ENCODE assay signal across 8 cellular contexts in genomic region chrX:19682712-19683331, GRCh38.
DNase-seq lines count a peak whose midpoint lies in the region; ATAC-seq and TF ChIP-seq lines count a peak whose summit lies in the region.

No MANE protein-coding gene starts in this region.

- TF ChIP-seq EP300 in ovary (IDR thresholded peaks at IDR 0.05) (no peak), tibial nerve (IDR thresholded peaks at IDR 0.05) (peak in 1 of 2 donors; percentile 47)

- H3K27ac ChIP-seq in ovary, result no peak overlapping the region
- peak overlapping the region; percentile 3 to 82 (median 65) for H3K27ac ChIP-seq in tibial nerve

- H3K36me3 ChIP-seq in ovary (no peaks in the 10 kb centered on the region), tibial nerve (no peaks in the 10 kb centered on the region)

- H3K9me3 ChIP-seq in ovary (no peaks in the 10 kb centered on the region), tibial nerve (no peaks in the 10 kb centered on the region)

- no peak for TF ChIP-seq CTCF in GM12865 (IDR thresholded peaks at IDR 0.05; ENCODE audit: insufficient read depth, low read depth, low read length, missing control alignments)
- no peak for TF ChIP-seq CTCF in fibroblast of the aortic adventitia (IDR thresholded peaks at IDR 0.05; ENCODE audit: insufficient read depth, low read length)
- no peak for TF ChIP-seq CTCF in ovary (IDR thresholded peaks at IDR 0.05)
- no peak for TF ChIP-seq CTCF in tibial nerve (IDR thresholded peaks at IDR 0.05)

- intact Hi-C loops in ovary (cut with DNase I), result no loop called here

- H3K4me3 ChIP-seq in GM12865 (ENCODE audit: low read depth, low read length) (no peak overlapping the region), fibroblast of the aortic adventitia (ENCODE audit: low read depth, low read length) (no peak overlapping the region), ovary (no peak overlapping the region), tibial nerve (no peak overlapping the region)

- H3K4me1 ChIP-seq in ovary (ENCODE audit: insufficient read depth), result no peaks in the 10 kb centered on the region
- peaks cover 0 to 37% (median 6%) of the 10 kb centered on the region in 4 donors for H3K4me1 ChIP-seq in tibial nerve

- WGBS in ovary, 3 donors, result 29 to 43% (median 36%) methylated on average over 11 of the region's 11 CpGs
- 19 to 52% methylated on average over 11 of the region's 11 CpGs for WGBS in tibial nerve, 2 donors

- H3K27me3 ChIP-seq in ovary, result no peaks in the 10 kb centered on the region
- H3K27me3 ChIP-seq in tibial nerve, result no peaks in the 10 kb centered on the region

- no peak for TF ChIP-seq POLR2A in ovary (IDR thresholded peaks at IDR 0.05)
- no peak for TF ChIP-seq POLR2A in tibial nerve (IDR thresholded peaks at IDR 0.05)

- ATAC-seq in HG02623 (IDR thresholded peaks at IDR 0.05; ENCODE audit: unreplicated experiment), result peak; percentile 83

- DNase-seq in GM12865 (ENCODE audit: low read depth), result peak; percentile 66
- DNase-seq in NCI-H510A treated with DMSO at 0.1 percent for 48 hours (lab: John Stamatoyannopoulos, UW), result peak; percentile 23
- peak; percentile 57 for DNase-seq in activated T-helper 1 cell treated with Interleukin-2 at 50 U/mL for 16 hours (ENCODE audit: low read depth)
- peak; percentile 87 for DNase-seq in fibroblast of the aortic adventitia (ENCODE audit: low read depth)
- peak; percentile 52 to 81 (median 54) for DNase-seq in ovary
- peak; percentile 28 to 45 for DNase-seq in tibial nerve (ENCODE audit: low spot score in 2 of 2)
- DNase-seq in COLO829 (ENCODE audit: low spot score), result no peak

Comparison
In these comparisons a context has a peak if more than half of its experiments do, and no peak if none do; other contexts are left out.
1. H3K27ac ChIP-seq: peak in tibial nerve (4 of 4); none in ovary (0 of 2).